Comparison of ENCODE assay signal across 8 cellular contexts in the genomic region with DNA sequence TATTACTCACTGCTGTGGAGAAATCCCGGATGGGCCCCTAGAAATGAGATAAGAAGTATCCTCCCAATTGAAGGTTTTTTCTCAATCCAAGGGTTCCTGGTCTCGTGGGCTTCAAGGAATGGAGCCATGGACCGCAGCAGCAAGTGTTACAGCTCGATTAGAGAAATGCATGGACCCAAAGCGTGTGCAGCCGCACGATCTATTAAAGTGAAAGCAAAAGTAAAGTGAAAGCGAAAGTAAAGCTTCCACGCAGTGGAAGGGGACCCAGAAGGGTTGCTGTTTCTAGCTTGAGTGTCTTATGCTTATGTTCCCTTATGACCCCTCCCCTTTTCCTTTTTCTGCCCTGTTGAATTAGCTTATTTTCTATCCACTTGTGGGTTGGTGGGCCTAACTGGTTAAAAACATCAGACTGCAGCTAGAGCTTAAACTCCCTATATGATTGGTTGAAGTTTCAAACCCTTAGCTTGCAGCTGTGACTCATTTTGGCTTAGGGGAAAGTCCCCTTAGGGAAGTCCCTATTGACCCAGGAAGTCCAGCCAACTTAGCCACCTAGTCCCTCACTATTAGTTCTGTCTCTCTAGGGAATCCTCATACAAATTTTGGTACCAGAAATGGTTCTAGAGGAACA.
DNase-seq lines count a peak whose midpoint lies in the region; FAIRE-seq and TF ChIP-seq lines count a peak whose summit lies in the region.

No MANE protein-coding gene starts in this region.

- H3K79me2 ChIP-seq in Loucy (ENCODE audit: insufficient read depth, low read length) (peaks cover 21% of the 10 kb centered on the region), SK-N-SH (ENCODE audit: insufficient read depth) (no peaks in the 10 kb centered on the region), astrocyte (ENCODE audit: insufficient read depth, low read length) (no peaks in the 10 kb centered on the region)

- no peak for TF ChIP-seq CTCF in Loucy (conservative IDR thresholded peaks at IDR 0.05; ENCODE audit: low read length)
- no peak for TF ChIP-seq CTCF in SK-N-SH (IDR thresholded peaks at IDR 0.05)
- TF ChIP-seq CTCF in astrocyte (IDR thresholded peaks at IDR 0.05; ENCODE audit: insufficient read depth, low read depth, low read length): no peak

- H4K20me1 ChIP-seq in Loucy (ENCODE audit: insufficient read depth, low read length, poor library complexity, severe bottlenecking) (no peaks in the 10 kb centered on the region), SK-N-SH (ENCODE audit: insufficient read depth) (no peaks in the 10 kb centered on the region), astrocyte (ENCODE audit: insufficient read depth, low read length) (no peaks in the 10 kb centered on the region)

- no peak overlapping the region for H3K4me3 Mint-ChIP-seq in astrocyte (ENCODE audit: unreplicated experiment)

- 30% methylated on average over 9 of the region's 9 CpGs for WGBS in SK-N-SH (ENCODE audit: low lambda C conversion rate)

- peaks cover 36% of the 10 kb centered on the region for H3K4me1 ChIP-seq in Loucy (ENCODE audit: insufficient read depth, low read length, poor library complexity, severe bottlenecking)
- H3K4me1 ChIP-seq in SK-N-SH (ENCODE audit: control insufficient read depth in 1 of 2, insufficient read depth in 2 of 2, low read depth in 1 of 2, low read length in 1 of 2): no peaks in the 10 kb centered on the region; a peak in 1 of 4 replicates
- H3K4me1 ChIP-seq in astrocyte (ENCODE audit: insufficient read depth, low read length): no peaks in the 10 kb centered on the region
- H3K4me1 ChIP-seq in mucosa of rectum (ENCODE audit: control insufficient read depth in 2 of 2, insufficient read depth in 2 of 2, low read length in 2 of 2): peaks cover 3 to 8% of the 10 kb centered on the region in 2 donors

- H3K4me1 Mint-ChIP-seq in astrocyte (ENCODE audit: low read depth, unreplicated experiment): no peaks in the 10 kb centered on the region

- TF ChIP-seq EP300 in SK-N-SH (IDR thresholded peaks at IDR 0.05; ENCODE audit: borderline replicate concordance in 1 of 2, low read depth in 1 of 2, low read length in 1 of 2): no peak

- CTCF ChIA-PET in SK-N-SH (lab: Yijun Ruan, JAX): no interaction called here

- H3K27ac ChIP-seq in SK-N-SH (ENCODE audit: low read depth in 2 of 2, low read length in 1 of 2): peak overlapping the region; percentile 60 to 64
- no peak overlapping the region for H3K27ac ChIP-seq in astrocyte (ENCODE audit: low read depth, low read length)
- peak overlapping the region; percentile 67 to 75 for H3K27ac ChIP-seq in mucosa of rectum (ENCODE audit: low read depth in 2 of 2, low read length in 2 of 2)

- TF ChIP-seq RAD21 in SK-N-SH (IDR thresholded peaks at IDR 0.05; ENCODE audit: low read length): no peak

- H3K9me2 ChIP-seq in Loucy (replicated peaks; ENCODE audit: low read depth, low read length) (no peaks in the 10 kb centered on the region), SK-N-SH (no peaks in the 10 kb centered on the region)

- H3K9ac ChIP-seq in Loucy (ENCODE audit: low read depth, low read length, poor library complexity, severe bottlenecking): peak overlapping the region; percentile 88
- peak overlapping the region; percentile 63 for H3K9ac ChIP-seq in SK-N-SH
- H3K9ac ChIP-seq in astrocyte (ENCODE audit: low read length): no peak overlapping the region
- peak overlapping the region; percentile 54 to 63 for H3K9ac ChIP-seq in mucosa of rectum (ENCODE audit: low read depth in 1 of 2, low read length in 2 of 2)

- H3K4me3 ChIP-seq in Loucy (ENCODE audit: low read length, poor library complexity, severe bottlenecking) (peak overlapping the region; percentile 81), SK-N-SH (ENCODE audit: low read depth in 2 of 2, low read length in 1 of 2) (peak overlapping the region; percentile 55 to 71), astrocyte (ENCODE audit: insufficient read depth, low read depth, low read length) (no peak overlapping the region), mucosa of rectum (ENCODE audit: low read length in 2 of 2) (peak overlapping the region; percentile 65 to 82)

- H3K9me3 ChIP-seq in Loucy (ENCODE audit: insufficient read depth, low read depth, low read length) (no peaks in the 10 kb centered on the region), SK-N-SH (0 out of 2 replicates have a peak, but pooled peaks cover 4% of the 10 kb centered on the region), astrocyte (ENCODE audit: insufficient read depth, low read depth, low read length) (no peaks in the 10 kb centered on the region), mucosa of rectum (ENCODE audit: control insufficient read depth in 2 of 2, low read length in 2 of 2) (no peaks in the 10 kb centered on the region)

- H3K27me3 ChIP-seq in Loucy (ENCODE audit: insufficient read depth, low read length, poor library complexity, severe bottlenecking) (no peaks in the 10 kb centered on the region), SK-N-SH (ENCODE audit: insufficient read depth) (no peaks in the 10 kb centered on the region), astrocyte (ENCODE audit: insufficient read depth, low read length) (no peaks in the 10 kb centered on the region), mucosa of rectum (ENCODE audit: control insufficient read depth in 2 of 2, insufficient read depth in 2 of 2, low read length in 2 of 2) (no peaks in the 10 kb centered on the region)

- POLR2A ChIA-PET in SK-N-SH (lab: Yijun Ruan, JAX): no interaction called here

- no peaks in the 10 kb centered on the region for H3K27me3 Mint-ChIP-seq in astrocyte (ENCODE audit: low read depth, unreplicated experiment)

- TF ChIP-seq POLR2A in GM15510 (IDR thresholded peaks at IDR 0.05; ENCODE audit: borderline replicate concordance, extremely low read depth, insufficient read length) (peak; percentile 29), H54 (IDR thresholded peaks at IDR 0.05; ENCODE audit: low read depth, low read length) (no peak)

- H3F3A ChIP-seq in Loucy (ENCODE audit: low read depth) (no peaks in the 10 kb centered on the region), SK-N-SH (replicated peaks; ENCODE audit: insufficient read depth) (no peaks in the 10 kb centered on the region)

- H2AFZ ChIP-seq in Loucy (ENCODE audit: low read length): peak overlapping the region; percentile 91
- H2AFZ ChIP-seq in SK-N-SH (ENCODE audit: low read depth): peak overlapping the region; percentile 100
- no peak overlapping the region for H2AFZ ChIP-seq in astrocyte (ENCODE audit: low read depth, low read length)

- no peak overlapping the region for H3K27ac Mint-ChIP-seq in astrocyte (ENCODE audit: unreplicated experiment)

- peak; percentile 55 for FAIRE-seq in H54 (lab: Jason Lieb, UNC)
- no peak for FAIRE-seq in astrocyte (lab: Jason Lieb, UNC)

- H3K36me3 ChIP-seq in Loucy (ENCODE audit: insufficient read depth, low read length) (no peaks in the 10 kb centered on the region), SK-N-SH (replicated peaks in 1 of 2; ENCODE audit: control insufficient read depth in 1 of 2, insufficient read depth in 2 of 2, low read length in 1 of 2) (no peaks in the 10 kb centered on the region), astrocyte (ENCODE audit: insufficient read depth, low read length) (no peaks in the 10 kb centered on the region), mucosa of rectum (ENCODE audit: control insufficient read depth in 2 of 2, insufficient read depth in 2 of 2, low read length in 2 of 2) (no peaks in the 10 kb centered on the region)

- H3K4me2 ChIP-seq in Loucy (ENCODE audit: low read depth, low read length, poor library complexity, severe bottlenecking) (peak overlapping the region; percentile 91), SK-N-SH (peak overlapping the region; percentile 88), astrocyte (ENCODE audit: low read length) (peak overlapping the region; percentile 6)

- no peaks in the 10 kb centered on the region for H3K36me3 Mint-ChIP-seq in astrocyte (ENCODE audit: low read depth, unreplicated experiment)

- H3K9me3 Mint-ChIP-seq in astrocyte (ENCODE audit: unreplicated experiment): peaks cover 9% of the 10 kb centered on the region

- DNase-seq in H54 (ENCODE audit: insufficient read length, low spot score): no peak
- DNase-seq in SK-N-SH: peak; percentile 11
- no peak for DNase-seq in astrocyte (ENCODE audit: low read depth)
- DNase-seq in HPDE6-E6E7 (ENCODE audit: extremely low spot score): no peak
- no peak for DNase-seq in NCI-H446 treated with DMSO at 0.1 percent for 48 hours (lab: John Stamatoyannopoulos, UW)

TF ChIP-seq in SK-N-SH, 30 proteins besides CTCF, POLR2A, EP300 and RAD21 (continues in another document):
- TF ChIP-seq MXI1 (IDR thresholded peaks at IDR 0.05; ENCODE audit: low read depth, low read length) (no peak), RCOR1 (IDR thresholded peaks at IDR 0.05; ENCODE audit: low read length) (no peak), NRF1 (IDR thresholded peaks at IDR 0.05; ENCODE audit: low read depth, low read length) (no peak), MEF2A (IDR thresholded peaks at IDR 0.05; ENCODE audit: borderline replicate concordance, low read depth) (no peak), TEAD4 (IDR thresholded peaks at IDR 0.05; ENCODE audit: borderline replicate concordance, insufficient read depth) (no peak), YY1 (IDR thresholded peaks at IDR 0.05; ENCODE audit: low read depth) (no peak), NFIC (IDR thresholded peaks at IDR 0.05; ENCODE audit: borderline replicate concordance) (no peak)
- TF ChIP-seq, protein P1, sequence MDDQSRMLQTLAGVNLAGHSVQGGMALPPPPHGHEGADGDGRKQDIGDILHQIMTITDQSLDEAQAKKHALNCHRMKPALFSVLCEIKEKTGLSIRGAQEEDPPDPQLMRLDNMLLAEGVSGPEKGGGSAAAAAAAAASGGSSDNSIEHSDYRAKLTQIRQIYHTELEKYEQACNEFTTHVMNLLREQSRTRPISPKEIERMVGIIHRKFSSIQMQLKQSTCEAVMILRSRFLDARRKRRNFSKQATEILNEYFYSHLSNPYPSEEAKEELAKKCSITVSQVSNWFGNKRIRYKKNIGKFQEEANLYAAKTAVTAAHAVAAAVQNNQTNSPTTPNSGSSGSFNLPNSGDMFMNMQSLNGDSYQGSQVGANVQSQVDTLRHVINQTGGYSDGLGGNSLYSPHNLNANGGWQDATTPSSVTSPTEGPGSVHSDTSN (IDR thresholded peaks at IDR 0.05): no peak
- TF ChIP-seq, protein P2, sequence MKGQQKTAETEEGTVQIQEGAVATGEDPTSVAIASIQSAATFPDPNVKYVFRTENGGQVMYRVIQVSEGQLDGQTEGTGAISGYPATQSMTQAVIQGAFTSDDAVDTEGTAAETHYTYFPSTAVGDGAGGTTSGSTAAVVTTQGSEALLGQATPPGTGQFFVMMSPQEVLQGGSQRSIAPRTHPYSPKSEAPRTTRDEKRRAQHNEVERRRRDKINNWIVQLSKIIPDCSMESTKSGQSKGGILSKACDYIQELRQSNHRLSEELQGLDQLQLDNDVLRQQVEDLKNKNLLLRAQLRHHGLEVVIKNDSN (IDR thresholded peaks at IDR 0.05; ENCODE audit: borderline replicate concordance, low read depth): no peak

Comparison
In these comparisons a context has a peak if more than half of its experiments do, and no peak if none do; other contexts are left out.
1. H3K4me2 ChIP-seq: peak in every context shown above with its lines; median percentile 91 in Loucy; 88 in SK-N-SH; 6 in astrocyte.